ENCODE assay signal across 8 cellular contexts in the genomic region with DNA sequence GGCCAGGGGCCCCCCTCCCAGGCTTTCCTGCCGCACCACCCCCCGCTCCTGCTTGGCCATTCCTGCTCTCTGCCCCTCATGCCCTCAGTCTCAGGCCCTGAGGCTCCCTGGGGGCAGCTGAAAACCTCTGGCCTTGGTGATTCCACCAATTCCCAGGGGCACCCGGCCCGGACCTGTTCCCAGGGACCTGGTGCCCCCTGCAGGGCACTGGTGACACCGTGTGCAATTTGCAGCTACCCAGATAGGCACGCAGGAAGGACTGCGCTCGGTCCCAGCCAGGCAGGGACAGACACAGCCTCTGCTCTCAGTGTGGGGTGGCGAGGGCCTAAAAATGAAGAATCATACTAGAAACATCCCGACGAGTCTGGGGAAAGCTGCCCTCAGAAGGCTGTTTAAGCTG. TPM values are rescaled to one million over a fixed set of nuclear protein-coding genes. Genes with fewer than 3 reads are reported as not detected.
DNase-seq lines count a peak whose midpoint lies in the region; ATAC-seq and TF ChIP-seq lines count a peak whose summit lies in the region.

No MANE protein-coding gene starts in this region.

- H3F3A ChIP-seq in MM.1S (ENCODE audit: insufficient read depth, low read length), result no peaks in the 10 kb centered on the region

- intact Hi-C loops in lower lobe of right lung (cut with DNase I), result no loop called here

- ATAC-seq in activated T-cell treated with anti-CD3 and anti-CD28 coated beads, Interleukin-2, amount 50 U/mL, for 4 hours, result no peak
- ATAC-seq in lower lobe of right lung, result peak; percentile 66 to 75
- ATAC-seq in GM19452 (IDR thresholded peaks at IDR 0.05; ENCODE audit: unreplicated experiment), result no peak
- no peak for ATAC-seq in GM21529 (IDR thresholded peaks at IDR 0.05; ENCODE audit: unreplicated experiment)

- no peaks in the 10 kb centered on the region for H3K36me3 Mint-ChIP-seq in activated T-cell treated with anti-CD3 and anti-CD28 coated beads, Interleukin-2, amount 50 U/mL, for 4 hours (ENCODE audit: insufficient read depth)
- H3K36me3 Mint-ChIP-seq in brain, result no peaks in the 10 kb centered on the region

- H3K4me1 Mint-ChIP-seq in activated T-cell treated with anti-CD3 and anti-CD28 coated beads, Interleukin-2, amount 50 U/mL, for 4 hours (ENCODE audit: low read depth), result no peaks in the 10 kb centered on the region
- peaks cover 17% of the 10 kb centered on the region for H3K4me1 Mint-ChIP-seq in brain

- peaks cover 69% of the 10 kb centered on the region for H3K27me3 ChIP-seq in MM.1S (replicated peaks; ENCODE audit: insufficient read depth, low read length)
- peaks cover 1% of the 10 kb centered on the region for H3K27me3 ChIP-seq in lower lobe of right lung (ENCODE audit: low read depth)

- H3K79me2 ChIP-seq in MM.1S (ENCODE audit: low read length), result no peaks in the 10 kb centered on the region

- H3K4me1 ChIP-seq in MM.1S (ENCODE audit: low read length), result no peaks in the 10 kb centered on the region
- H3K4me1 ChIP-seq in lower lobe of right lung, result peaks cover 11% of the 10 kb centered on the region

- DNase-seq in activated T-cell treated with anti-CD3 and anti-CD28 coated beads for 48 hours (ENCODE audit: low read depth) (peak; percentile 32), MM.1S (peak; percentile 6), lower lobe of right lung (peak; percentile 55), mesenteric fat pad (ENCODE audit: low spot score) (no peak)
- no peak for DNase-seq in activated T-cell treated with anti-CD3 and anti-CD28 coated beads, Interleukin-2, amount 50 U/mL, for 4 hours

- H3K9ac ChIP-seq in MM.1S (ENCODE audit: low read length), result no peak overlapping the region

- TF ChIP-seq CTCF in MM.1S (IDR thresholded peaks at IDR 0.05; ENCODE audit: low read length) (peak; percentile 23; the same call in 1 of the 2 replicates), brain (conservative IDR thresholded peaks at IDR 0.05) (peak; percentile 59 to 60), lower lobe of right lung (IDR thresholded peaks at IDR 0.05) (peak; percentile 68)

- H3K4me3 Mint-ChIP-seq in activated T-cell treated with anti-CD3 and anti-CD28 coated beads, Interleukin-2, amount 50 U/mL, for 4 hours, result no peak overlapping the region
- H3K4me3 Mint-ChIP-seq in brain, result no peak overlapping the region

- H3K27ac ChIP-seq in MM.1S (ENCODE audit: low read length) (no peak overlapping the region), lower lobe of right lung (no peak overlapping the region)

- H3K4me2 ChIP-seq in MM.1S (ENCODE audit: low read depth, low read length), result no peak overlapping the region

- H2AFZ ChIP-seq in MM.1S (ENCODE audit: low read length), result no peak overlapping the region

- H3K36me3 ChIP-seq in MM.1S (replicated peaks; ENCODE audit: insufficient read depth, low read length), result no peaks in the 10 kb centered on the region
- no peaks in the 10 kb centered on the region for H3K36me3 ChIP-seq in lower lobe of right lung

- H3K4me3 ChIP-seq in MM.1S (ENCODE audit: low read length) (no peak overlapping the region), lower lobe of right lung (no peak overlapping the region)

- H3K27me3 Mint-ChIP-seq in activated T-cell treated with anti-CD3 and anti-CD28 coated beads, Interleukin-2, amount 50 U/mL, for 4 hours (ENCODE audit: low read depth), result peaks cover 27% of the 10 kb centered on the region
- peaks cover 12% of the 10 kb centered on the region for H3K27me3 Mint-ChIP-seq in brain

- no peaks in the 10 kb centered on the region for H3K9me3 Mint-ChIP-seq in activated T-cell treated with anti-CD3 and anti-CD28 coated beads, Interleukin-2, amount 50 U/mL, for 4 hours
- peaks cover 0 to 10% (median 0%) of the 10 kb centered on the region in 5 experiments for H3K9me3 Mint-ChIP-seq in brain

- no peaks in the 10 kb centered on the region for H3K9me2 ChIP-seq in MM.1S (replicated peaks; ENCODE audit: insufficient read depth, low read length)

- H3K27ac Mint-ChIP-seq in brain, result peak overlapping the region in 1 of 5 experiments; percentile 30

- H3K9me3 ChIP-seq in MM.1S (replicated peaks; ENCODE audit: insufficient read depth, low read length) (no peaks in the 10 kb centered on the region), lower lobe of right lung (no peaks in the 10 kb centered on the region)

- no peaks in the 10 kb centered on the region for H4K20me1 ChIP-seq in MM.1S (ENCODE audit: insufficient read depth, low read length)

RNA-seq across cellular contexts. Expression of a gene that starts 13.4 kb away (rescaled TPM):
- total RNA-seq in activated T-cell treated with anti-CD3 and anti-CD28 coated beads, Interleukin-2, amount 50 U/mL, for 4 hours, result not detected
- polyA plus RNA-seq in brain (ENCODE audit: insufficient read depth, low read depth, low replicate concordance), result 4.8 TPM
- 18.0 TPM for total RNA-seq in lower lobe of right lung
- total RNA-seq in mesenteric fat pad, result 1.4 TPM

Comparison
In these comparisons a context has a peak if more than half of its experiments do, and no peak if none do; other contexts are left out.
1. DNase-seq: peak in activated T-cell treated with anti-CD3 and anti-CD28 coated beads for 48 hours (single experiment), MM.1S (single experiment) and lower lobe of right lung (single experiment); none in activated T-cell treated with anti-CD3 and anti-CD28 coated beads, Interleukin-2, amount 50 U/mL, for 4 hours (single experiment) and mesenteric fat pad (single experiment).
2. ATAC-seq: peak in lower lobe of right lung (2 of 2); none in activated T-cell treated with anti-CD3 and anti-CD28 coated beads, Interleukin-2, amount 50 U/mL, for 4 hours (0 of 2), GM19452 (single experiment) and GM21529 (single experiment).
3. Peak in every context shown above with its lines, with median percentiles within 50 percentile points of each other: CTCF ChIP-seq.